ENCODE assay signal across 8 cellular contexts in the genomic region with DNA sequence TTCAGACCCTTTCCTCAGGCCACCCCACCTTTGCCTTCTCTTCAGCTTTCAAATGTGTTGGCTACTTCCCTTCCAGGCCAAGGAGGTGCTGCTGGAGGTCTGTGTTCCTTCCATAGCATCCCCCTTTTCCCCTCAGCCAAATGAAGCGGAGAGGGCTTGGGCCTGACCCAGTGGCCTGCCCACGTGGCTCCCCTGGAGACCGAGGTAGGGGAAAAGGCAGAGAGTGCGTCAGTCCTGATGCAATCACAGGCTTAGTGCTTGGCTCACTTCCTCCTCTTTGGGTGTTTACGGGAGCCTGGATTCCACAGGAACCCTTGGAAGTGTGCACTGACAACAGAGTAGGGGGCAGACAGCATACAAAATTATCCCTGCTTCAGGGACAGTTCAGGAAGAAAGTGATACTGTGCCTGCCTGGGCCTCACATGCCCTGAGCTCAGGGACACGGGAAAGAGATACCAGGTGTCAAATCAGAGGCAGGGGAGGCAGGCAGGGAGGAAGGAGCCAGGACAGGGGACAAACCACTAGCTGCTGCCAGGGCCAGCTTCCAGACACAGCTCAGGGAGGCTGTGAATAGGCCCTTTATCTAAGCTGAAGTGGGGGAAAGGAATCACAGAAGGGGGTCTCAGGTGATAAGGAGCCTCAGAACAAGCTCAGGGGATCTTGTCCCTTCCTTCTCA. TPM values are rescaled to one million over a fixed set of nuclear protein-coding genes. Genes with fewer than 3 reads are reported as not detected.
DNase-seq lines count a peak whose midpoint lies in the region; ATAC-seq and TF ChIP-seq lines count a peak whose summit lies in the region.

No MANE protein-coding gene starts in this region.

- ATAC-seq in GM18858 (IDR thresholded peaks at IDR 0.05; ENCODE audit: unreplicated experiment) (no peak), HG03039 (IDR thresholded peaks at IDR 0.05; ENCODE audit: unreplicated experiment) (no peak)

- peak overlapping the region; percentile 92 to 93 for H3K27ac ChIP-seq in right atrium auricular region

- no peaks in the 10 kb centered on the region for H3K9me3 ChIP-seq in right atrium auricular region

- no peak for TF ChIP-seq CTCF in right atrium auricular region (IDR thresholded peaks at IDR 0.05)

- in situ Hi-C loops in KBM-7 (cut with MboI; ENCODE audit: low pct_unique_long_range_greater_than_20kb, low sequenced_read_pairs): no loop called here

- H3K36me3 ChIP-seq in right atrium auricular region: no peaks in the 10 kb centered on the region

- no peak overlapping the region for H3K4me3 ChIP-seq in right atrium auricular region

- peak; percentile 77 for DNase-seq in Ammon's horn (ENCODE audit: low spot score)
- DNase-seq in KBM-7: peak; percentile 77
- DNase-seq in amniotic stem cell (lab: John Stamatoyannopoulos, UW): peak; percentile 83
- DNase-seq in right atrium auricular region (ENCODE audit: low spot score): peak; percentile 96
- DNase-seq in renal cortical epithelial cell (ENCODE audit: low read depth): peak; percentile 92
- no peak for DNase-seq in stimulated activated CD4-positive, alpha-beta T cell treated with anti-CD3 and anti-CD28 coated beads, Interleukin-4, amount 100 ng/mL, for 24 hours

- peaks cover 0 to 48% of the 10 kb centered on the region in 2 donors for H3K4me1 ChIP-seq in right atrium auricular region

- no peaks in the 10 kb centered on the region for H3K27me3 ChIP-seq in right atrium auricular region

RNA-seq across cellular contexts. Expression of a gene that starts 16.6 kb away (rescaled TPM):
- 100 to 1,000 TPM; 261 to 319 TPM for total RNA-seq in right atrium auricular region
- 206 and 356 TPM in 2 replicates for total RNA-seq in renal cortical epithelial cell

RNA-seq across cellular contexts. Expression of a gene that starts 58.9 kb away (rescaled TPM):
- total RNA-seq in right atrium auricular region (10 to 100 TPM; 44.5 to 47.2 TPM), renal cortical epithelial cell (49.0 and 118 TPM in 2 replicates)
